ENCODE assay signal across 1 cellular context in the genomic region with DNA sequence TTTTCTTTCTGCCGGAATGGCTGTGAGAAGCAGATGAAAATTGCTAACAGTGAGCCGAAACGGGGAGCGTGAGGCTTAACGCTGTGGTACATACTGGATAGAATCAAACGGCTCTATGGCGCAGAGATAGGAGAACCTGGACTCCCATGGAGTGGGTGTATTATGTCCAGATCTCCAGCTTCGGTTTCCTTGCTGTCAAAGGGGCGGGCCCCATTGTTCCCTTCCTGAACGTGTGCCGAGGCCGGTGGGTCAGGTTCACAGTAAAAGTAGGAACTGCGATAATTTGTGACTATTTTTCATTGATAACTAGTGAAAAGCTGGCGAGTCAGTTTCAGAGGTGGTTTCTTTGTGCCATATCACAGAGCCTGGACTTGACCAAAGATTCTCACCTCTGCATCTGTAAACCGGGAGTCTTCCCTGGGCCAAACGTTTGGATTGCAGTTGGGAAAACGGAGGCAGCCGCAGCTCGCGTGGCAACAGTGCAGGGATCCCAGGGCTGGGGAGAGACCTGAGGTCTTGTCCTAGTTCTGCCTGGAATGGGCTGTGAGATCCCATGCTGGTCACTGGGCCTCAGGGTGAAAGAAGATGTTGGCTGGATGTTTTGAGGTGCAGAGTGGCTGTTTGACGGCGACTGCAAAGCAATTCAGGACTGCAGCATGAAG.
TF ChIP-seq lines count a peak whose summit lies in the region.

No MANE protein-coding gene starts in this region.

TF ChIP-seq in H1, 55 proteins besides CTCF, POLR2A, EP300 and RAD21:
- TF ChIP-seq SP1 (IDR thresholded peaks at IDR 0.05; ENCODE audit: low read depth, low read length) (no peak), POLR2AphosphoS5 (IDR thresholded peaks at IDR 0.05; ENCODE audit: low read depth, low read length) (peak; percentile 41), SAP30 (IDR thresholded peaks at IDR 0.05; ENCODE audit: insufficient read depth, insufficient replicate concordance, low read length) (peak; percentile 51), ZNF274 (IDR thresholded peaks at IDR 0.05; ENCODE audit: borderline replicate concordance, extremely low read depth, low read length) (no peak), SUZ12 (IDR thresholded peaks at IDR 0.05; ENCODE audit: low read length) (no peak), SIN3A (conservative IDR thresholded peaks at IDR 0.05 in 1 of 2, IDR thresholded peaks at IDR 0.05 in 1 of 2; ENCODE audit: low read depth in 1 of 2, low read length in 2 of 2) (0 out of 4 replicates have a peak, but pooled peaks have one; percentile 41 to 51), SP2 (IDR thresholded peaks at IDR 0.05; ENCODE audit: low read length) (no peak), KDM1A (IDR thresholded peaks at IDR 0.05; ENCODE audit: borderline replicate concordance, low read length) (no peak)
- TF ChIP-seq, protein P1, sequence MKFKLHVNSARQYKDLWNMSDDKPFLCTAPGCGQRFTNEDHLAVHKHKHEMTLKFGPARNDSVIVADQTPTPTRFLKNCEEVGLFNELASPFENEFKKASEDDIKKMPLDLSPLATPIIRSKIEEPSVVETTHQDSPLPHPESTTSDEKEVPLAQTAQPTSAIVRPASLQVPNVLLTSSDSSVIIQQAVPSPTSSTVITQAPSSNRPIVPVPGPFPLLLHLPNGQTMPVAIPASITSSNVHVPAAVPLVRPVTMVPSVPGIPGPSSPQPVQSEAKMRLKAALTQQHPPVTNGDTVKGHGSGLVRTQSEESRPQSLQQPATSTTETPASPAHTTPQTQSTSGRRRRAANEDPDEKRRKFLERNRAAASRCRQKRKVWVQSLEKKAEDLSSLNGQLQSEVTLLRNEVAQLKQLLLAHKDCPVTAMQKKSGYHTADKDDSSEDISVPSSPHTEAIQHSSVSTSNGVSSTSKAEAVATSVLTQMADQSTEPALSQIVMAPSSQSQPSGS (IDR thresholded peaks at IDR 0.05; ENCODE audit: low read length), result 0 out of 2 replicates have a peak, but pooled peaks have one; percentile 82
